Comparison of ENCODE assay signal across 10 cellular contexts in genomic region chr4:180134116-180134866, GRCh38.
A peak's percentile ranks its signal among the peaks of the same experiment; 100 is the strongest.
DNase-seq lines count a peak whose midpoint lies in the region; ATAC-seq and TF ChIP-seq lines count a peak whose summit lies in the region.
"Had no signal": no experiment of that assay in that cellular context is flagged by ENCODE, and none has a peak within 500 bp of the region (broad histone marks: within the 10 kb centered on the region; RNA-seq: fewer than 3 reads in every experiment).

No MANE protein-coding gene starts in this region.

- DNase-seq in brain microvascular endothelial cell (no peak), progenitor cell of endocrine pancreas (ENCODE audit: low spot score, unreplicated experiment) (no peak), kidney glomerular epithelial cell (lab: John Stamatoyannopoulos, UW) (no peak), NCI-H1092 (lab: John Stamatoyannopoulos, UW) (no peak)
- no peak for DNase-seq in activated naive CD4-positive, alpha-beta T cell treated with anti-CD3 and anti-CD28 coated beads, Interleukin-2, amount 50 U/mL, for 16 hours
- DNase-seq: effector CD8-positive, alpha-beta T cell; T-helper 1 cell had no signal

- H3K36me3 ChIP-seq in brain microvascular endothelial cell (replicated peaks), result no peaks in the 10 kb centered on the region

- peak overlapping the region; percentile 58 for H3K4me3 Mint-ChIP-seq in progenitor cell of endocrine pancreas (ENCODE audit: low read depth)

- in situ Hi-C loops in brain microvascular endothelial cell (cut with HindIII; ENCODE audit: low pct_ligation_motif_present, low sequenced_read_pairs), result no loop called here

- TF ChIP-seq CTCF in brain microvascular endothelial cell (IDR thresholded peaks at IDR 0.05; ENCODE audit: low read depth, low read length, missing control alignments) (no peak), progenitor cell of endocrine pancreas (IDR thresholded peaks at IDR 0.05; ENCODE audit: unreplicated experiment) (no peak)

- peak overlapping the region; percentile 34 for H3K4me3 ChIP-seq in brain microvascular endothelial cell (ENCODE audit: low read depth, low read length)

- no peaks in the 10 kb centered on the region for H3K27me3 Mint-ChIP-seq in progenitor cell of endocrine pancreas

- peaks cover 24% of the 10 kb centered on the region for H3K4me1 Mint-ChIP-seq in progenitor cell of endocrine pancreas (ENCODE audit: low read depth)

- no peak overlapping the region for H3K27ac ChIP-seq in brain microvascular endothelial cell

- ATAC-seq in GM18870 (IDR thresholded peaks at IDR 0.05; ENCODE audit: unreplicated experiment) (peak; percentile 49), HG03442 (IDR thresholded peaks at IDR 0.05; ENCODE audit: unreplicated experiment) (peak; percentile 45), HG03439 (IDR thresholded peaks at IDR 0.05; ENCODE audit: unreplicated experiment) (no peak)

- peak overlapping the region; percentile 71 for H3K27ac Mint-ChIP-seq in progenitor cell of endocrine pancreas

- no peaks in the 10 kb centered on the region for H3K36me3 Mint-ChIP-seq in progenitor cell of endocrine pancreas (ENCODE audit: insufficient read depth)

- H3K27me3 ChIP-seq in brain microvascular endothelial cell (replicated peaks), result no peaks in the 10 kb centered on the region

- H3K9me3 Mint-ChIP-seq in progenitor cell of endocrine pancreas (ENCODE audit: low read depth), result no peaks in the 10 kb centered on the region
